In the genomic region with DNA sequence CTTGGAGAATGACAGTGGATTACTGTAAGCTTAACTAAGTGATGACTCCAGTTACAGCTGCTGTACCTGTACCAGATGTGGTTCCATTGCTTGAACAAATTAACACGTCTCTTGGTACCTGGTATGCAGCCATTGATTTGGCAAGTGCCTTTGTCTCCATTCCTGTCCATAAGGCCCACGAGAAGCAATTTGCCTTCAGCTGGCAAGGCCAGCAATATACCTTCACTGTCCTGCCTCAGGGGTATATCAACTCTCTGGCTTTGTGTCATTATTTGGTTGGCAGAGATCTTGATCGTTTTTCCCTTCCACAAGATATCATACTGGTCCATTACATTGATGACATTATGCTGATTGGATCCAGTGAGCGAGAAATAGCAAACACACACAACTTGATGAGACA, we compare ENCODE assay signal across 30 cellular contexts. TPM values are rescaled to one million over a fixed set of nuclear protein-coding genes. Genes with fewer than 3 reads are reported as not detected.
"Had no signal": no experiment of that assay in that cellular context is flagged by ENCODE, and none has a peak within 500 bp of the region (broad histone marks: within the 10 kb centered on the region; RNA-seq: fewer than 3 reads in every experiment).

No MANE protein-coding gene starts in this region.

- H3K4me1 ChIP-seq: colonic mucosa, esophagus muscularis mucosa, esophagus squamous epithelium, foreskin keratinocyte, gastrocnemius medialis, gastroesophageal sphincter, heart left ventricle, heart right ventricle had no signal

- H3K27me3 ChIP-seq: colonic mucosa, dorsolateral prefrontal cortex, esophagus muscularis mucosa, gastrocnemius medialis had no signal

- H3K9me3 ChIP-seq: colonic mucosa, esophagus muscularis mucosa, esophagus squamous epithelium, gastrocnemius medialis, gastroesophageal sphincter, heart left ventricle, heart right ventricle had no signal

- DNase-seq: colonic mucosa; cortex of kidney; dermis blood vessel endothelial cell; dorsolateral prefrontal cortex; effector CD4-positive, alpha-beta T cell; effector CD8-positive, alpha-beta T cell; effector memory CD4-positive, alpha-beta T cell; effector memory CD8-positive, alpha-beta T cell; endodermal cell; erythroblast; esophagus squamous epithelium; foreskin fibroblast; foreskin keratinocyte; foreskin melanocyte; gastrocnemius medialis; glutamatergic neuron; head of caudate nucleus; heart left ventricle; heart right ventricle had no signal

- H3K27ac ChIP-seq: colonic mucosa, coronary artery, dorsolateral prefrontal cortex, epithelial cell of prostate, esophagus muscularis mucosa, esophagus squamous epithelium, foreskin keratinocyte, gastrocnemius medialis, gastroesophageal sphincter, heart left ventricle, heart right ventricle had no signal

- FAIRE-seq: colon, endometrium, endothelial cell of umbilical vein, frontal cortex had no signal

- H3K4me3 ChIP-seq: colonic mucosa, coronary artery, dorsolateral prefrontal cortex, esophagus muscularis mucosa, esophagus squamous epithelium, gastrocnemius medialis, gastroesophageal sphincter, heart left ventricle, heart right ventricle had no signal

- H3K36me3 ChIP-seq: colonic mucosa, esophagus muscularis mucosa, esophagus squamous epithelium, gastrocnemius medialis, gastroesophageal sphincter, heart left ventricle, heart right ventricle had no signal

RNA-seq across cellular contexts. Expression of a gene that starts 29.9 kb away (rescaled TPM):
- total RNA-seq: dermis microvascular lymphatic vessel endothelial cell, fibroblast of lung, fibroblast of villous mesenchyme, foreskin keratinocyte had no signal
